Comparison of ENCODE assay signal across 8 cellular contexts in the genomic region with DNA sequence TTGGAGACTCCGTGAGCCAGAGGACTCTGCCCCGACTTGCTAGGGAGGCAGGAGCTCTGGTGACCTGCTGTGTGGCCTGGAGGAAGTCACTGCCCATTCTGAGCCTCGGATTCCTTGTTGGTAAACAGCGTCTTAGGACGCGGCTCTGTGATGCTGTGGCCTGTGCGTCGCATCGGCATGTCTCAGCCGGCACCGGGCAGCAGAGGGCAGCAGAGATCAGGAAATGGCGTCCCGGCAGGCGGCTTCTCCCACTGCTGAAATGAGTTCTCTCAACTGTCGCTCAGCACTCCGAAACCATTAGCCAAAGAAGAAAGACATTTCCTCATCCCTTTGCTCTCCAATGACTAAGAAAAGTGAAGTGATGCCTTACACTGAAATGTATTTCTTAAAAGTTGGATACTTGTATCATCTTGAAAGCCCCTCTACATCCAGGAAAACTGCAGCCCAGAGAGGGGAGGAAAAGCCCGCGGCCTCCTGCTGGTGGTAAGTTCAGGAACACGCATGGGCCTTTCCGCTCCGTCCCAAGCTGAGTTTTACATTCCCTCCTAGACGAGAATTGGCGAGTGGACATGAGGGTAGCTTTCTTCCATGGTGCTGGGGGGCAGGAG.
DNase-seq lines count a peak whose midpoint lies in the region; ATAC-seq and TF ChIP-seq lines count a peak whose summit lies in the region.

No MANE protein-coding gene starts in this region.

- H3K27me3 ChIP-seq in Karpas-422 (ENCODE audit: low read length) (no peaks in the 10 kb centered on the region), SJCRH30 (no peaks in the 10 kb centered on the region), ovary (no peaks in the 10 kb centered on the region), tibial artery (peaks cover 0 to 13% of the 10 kb centered on the region in 2 donors)

- H3K36me3 ChIP-seq in Karpas-422 (ENCODE audit: insufficient read depth, low read length): no peaks in the 10 kb centered on the region
- H3K36me3 ChIP-seq in SJCRH30: no peaks in the 10 kb centered on the region
- no peaks in the 10 kb centered on the region for H3K36me3 ChIP-seq in ovary
- H3K36me3 ChIP-seq in tibial artery: no peaks in the 10 kb centered on the region

- no peak overlapping the region for H3K4me3 ChIP-seq in Karpas-422 (ENCODE audit: low read length)
- H3K4me3 ChIP-seq in SJCRH30: no peak overlapping the region
- no peak overlapping the region for H3K4me3 ChIP-seq in ovary
- no peak overlapping the region for H3K4me3 ChIP-seq in tibial artery

- ATAC-seq in GM21619 (IDR thresholded peaks at IDR 0.05; ENCODE audit: unreplicated experiment): peak; percentile 91

- H2AFZ ChIP-seq in Karpas-422 (ENCODE audit: low read length): peak overlapping the region; percentile 53; the same call in 1 of the 2 replicates

- no peaks in the 10 kb centered on the region for H3K9me2 ChIP-seq in Karpas-422 (replicated peaks; ENCODE audit: insufficient read depth, low read length)

- peak; percentile 18 for DNase-seq in DMS79 (lab: John Stamatoyannopoulos, UW)
- DNase-seq in Karpas-422: peak; percentile 84
- DNase-seq in SJCRH30: peak; percentile 80 to 92
- DNase-seq in activated gamma-delta T cell (lab: John Stamatoyannopoulos, UW): peak; percentile 29
- DNase-seq in foreskin melanocyte: peak; percentile 65
- DNase-seq in ovary: peak; percentile 76 to 87 (median 81)
- peak; percentile 74 to 83 for DNase-seq in tibial artery

- no peaks in the 10 kb centered on the region for H4K20me1 ChIP-seq in Karpas-422 (ENCODE audit: insufficient read depth, low read depth, low read length)

- no peak for TF ChIP-seq EP300 in ovary (IDR thresholded peaks at IDR 0.05)

- H3K9ac ChIP-seq in Karpas-422 (ENCODE audit: low read length): no peak overlapping the region

- no peak for TF ChIP-seq POLR2A in ovary (IDR thresholded peaks at IDR 0.05)

- intact Hi-C loops in ovary (cut with DNase I): loop anchor here (5.0 to 10.0 kb wide), 4 partner anchors 792 to 962 kb away; no protein-coding TSS in a partner anchor
- intact Hi-C loops in tibial artery (cut with DNase I; ENCODE audit: low total_unique reads): loop anchor here (5.0 kb wide), 2 partner anchors 944 to 959 kb away; no protein-coding TSS in a partner anchor

- H3K27ac ChIP-seq in Karpas-422 (ENCODE audit: low read length) (no peak overlapping the region), SJCRH30 (peak overlapping the region; percentile 15), ovary (no peak overlapping the region), tibial artery (no peak overlapping the region)

- H3K9me3 ChIP-seq in Karpas-422 (ENCODE audit: low read length): no peaks in the 10 kb centered on the region
- no peaks in the 10 kb centered on the region for H3K9me3 ChIP-seq in SJCRH30 (replicated peaks)
- H3K9me3 ChIP-seq in ovary: no peaks in the 10 kb centered on the region
- H3K9me3 ChIP-seq in tibial artery: no peaks in the 10 kb centered on the region

- TF ChIP-seq CTCF in ovary (IDR thresholded peaks at IDR 0.05) (peak; percentile 74 to 88 (median 77)), tibial artery (IDR thresholded peaks at IDR 0.05) (peak; percentile 84 to 90)

- no peak overlapping the region for H3K4me2 ChIP-seq in Karpas-422 (ENCODE audit: low read depth, low read length, poor library complexity, severe bottlenecking)

- H3K4me1 ChIP-seq in Karpas-422 (ENCODE audit: low read length) (no peaks in the 10 kb centered on the region), SJCRH30 (peaks cover 9% of the 10 kb centered on the region), ovary (ENCODE audit: insufficient read depth) (no peaks in the 10 kb centered on the region), tibial artery (peaks cover 0 to 13% (median 2%) of the 10 kb centered on the region in 4 donors)

- 9 to 16% (median 15%) methylated on average over 23 of the region's 23 CpGs for WGBS in ovary, 3 donors

- H3K79me2 ChIP-seq in Karpas-422 (ENCODE audit: low read length): no peaks in the 10 kb centered on the region

Comparison
In these comparisons a context has a peak if more than half of its experiments do, and no peak if none do; other contexts are left out.
1. DNase-seq: peak in every context shown above with its lines; median percentile 86 in SJCRH30; 84 in Karpas-422; 81 in ovary; 78 in tibial artery; 65 in foreskin melanocyte; 29 in activated gamma-delta T cell; 18 in DMS79.